ENCODE assay signal across 24 cellular contexts in the genomic region with DNA sequence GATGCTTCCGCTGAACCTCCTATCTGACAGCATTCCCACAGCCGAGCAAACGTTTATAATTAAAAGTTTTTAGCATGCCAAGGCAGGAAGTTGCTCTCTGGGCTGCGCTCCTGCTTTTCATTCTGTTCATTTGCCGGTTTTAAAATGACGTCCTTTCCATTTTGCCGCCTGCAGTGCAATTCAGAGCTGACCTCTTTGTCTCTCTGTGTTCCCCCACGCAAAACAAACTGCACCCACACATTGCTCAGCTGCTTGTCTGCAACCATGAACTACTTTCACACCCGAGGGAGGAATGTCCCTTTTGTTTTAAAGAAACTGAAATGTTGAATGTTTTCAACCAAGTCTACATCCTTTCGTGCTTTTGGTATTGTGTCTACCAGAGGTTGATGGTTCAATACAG.
DNase-seq lines count a peak whose midpoint lies in the region; ATAC-seq and TF ChIP-seq lines count a peak whose summit lies in the region.
"Had no signal": no experiment of that assay in that cellular context is flagged by ENCODE, and none has a peak within 500 bp of the region (broad histone marks: within the 10 kb centered on the region; RNA-seq: fewer than 3 reads in every experiment).

No MANE protein-coding gene starts in this region.

- no peaks in the 10 kb centered on the region for H3K4me1 ChIP-seq in right cardiac atrium (ENCODE audit: control insufficient read depth, insufficient read depth, low read length)
- H3K4me1 ChIP-seq in endodermal cell (ENCODE audit: control insufficient read depth, insufficient read depth, low read length): no peaks in the 10 kb centered on the region
- H3K4me1 ChIP-seq in smooth muscle cell (ENCODE audit: low read depth): peaks cover 30% of the 10 kb centered on the region
- no peaks in the 10 kb centered on the region for H3K4me1 ChIP-seq in MM.1S (ENCODE audit: low read length)
- H3K4me1 ChIP-seq: colonic mucosa, HAP-1, spleen, transverse colon had no signal

- H3K4me3 Mint-ChIP-seq in endodermal cell: no peak overlapping the region
- H3K4me3 Mint-ChIP-seq: activated B cell treated with CpG ODN at 0.5 μM for 24 hours; activated naive CD4-positive, alpha-beta T cell treated with anti-CD3 and anti-CD28 coated beads, Interleukin-2, amount 50 U/mL, for 24 hours; activated T-helper 1 cell treated with anti-CD3 and anti-CD28 coated beads, Interleukin-12 subunit alpha, Interleukin-12 subunit beta, Interleukin-2, Interleukin-4 antibody, amounts not matched to agents 30 ng/mL and 10 ng/mL and 1 ng/mL, durations not matched to agents 14 hours and 24 hours and 36 hours; memory B cell had no signal

- peaks cover 6% of the 10 kb centered on the region for H3K4me1 Mint-ChIP-seq in endodermal cell
- H3K4me1 Mint-ChIP-seq: activated B cell treated with CpG ODN at 0.5 μM for 24 hours; activated naive CD4-positive, alpha-beta T cell treated with anti-CD3 and anti-CD28 coated beads, Interleukin-2, amount 50 U/mL, for 24 hours; CD4-positive, CD25-positive, alpha-beta regulatory T cell; memory B cell had no signal

- H3K4me2 ChIP-seq in smooth muscle cell (peak overlapping the region; percentile 72), MM.1S (ENCODE audit: low read depth, low read length) (no peak overlapping the region)

- peak overlapping the region; percentile 26 for H3K4me3 ChIP-seq in right cardiac atrium (ENCODE audit: low read length)
- no peak overlapping the region for H3K4me3 ChIP-seq in endodermal cell (ENCODE audit: low read length)
- H3K4me3 ChIP-seq in smooth muscle cell: no peak overlapping the region
- H3K4me3 ChIP-seq in MM.1S (ENCODE audit: low read length): no peak overlapping the region
- H3K4me3 ChIP-seq: colonic mucosa, HAP-1, spleen, transverse colon had no signal

- H3F3A ChIP-seq in smooth muscle cell (ENCODE audit: low read depth) (no peaks in the 10 kb centered on the region), MM.1S (ENCODE audit: insufficient read depth, low read length) (no peaks in the 10 kb centered on the region)

- no peak overlapping the region for H3K9ac ChIP-seq in endodermal cell (ENCODE audit: extremely low read depth, low read length, poor library complexity, severe bottlenecking)
- no peak overlapping the region for H3K9ac ChIP-seq in smooth muscle cell (ENCODE audit: low read depth)
- H3K9ac ChIP-seq in MM.1S (ENCODE audit: low read length): no peak overlapping the region

- H3K36me3 Mint-ChIP-seq in endodermal cell (ENCODE audit: low read depth): no peaks in the 10 kb centered on the region
- H3K36me3 Mint-ChIP-seq: activated naive CD4-positive, alpha-beta T cell treated with anti-CD3 and anti-CD28 coated beads, Interleukin-2, amount 50 U/mL, for 24 hours; CD4-positive, CD25-positive, alpha-beta regulatory T cell; memory B cell had no signal

- no peak for ATAC-seq in right cardiac atrium
- no peak for ATAC-seq in left cardiac atrium

- 26% methylated on average over 10 of the region's 10 CpGs for WGBS in right cardiac atrium
- WGBS in endodermal cell (ENCODE audit: insufficient coverage in 1 of 2, insufficient read length in 1 of 2), 2 experiments: 77 to 84% methylated on average over 5 to 10 of the region's 10 CpGs
- WGBS in smooth muscle cell (ENCODE audit: low lambda C conversion rate): 54% methylated on average over 10 of the region's 10 CpGs

- H4K20me1 ChIP-seq in smooth muscle cell (ENCODE audit: low read depth) (no peaks in the 10 kb centered on the region), MM.1S (ENCODE audit: insufficient read depth, low read length) (no peaks in the 10 kb centered on the region)

- no peaks in the 10 kb centered on the region for H3K27me3 Mint-ChIP-seq in endodermal cell (ENCODE audit: insufficient read depth)
- H3K27me3 Mint-ChIP-seq: activated B cell treated with CpG ODN at 0.5 μM for 24 hours; CD4-positive, CD25-positive, alpha-beta regulatory T cell; memory B cell had no signal

- H3K79me2 ChIP-seq in smooth muscle cell (ENCODE audit: low read depth) (no peaks in the 10 kb centered on the region), MM.1S (ENCODE audit: low read length) (no peaks in the 10 kb centered on the region)

- H3K27me3 ChIP-seq in right cardiac atrium (ENCODE audit: control insufficient read depth, insufficient read depth) (no peaks in the 10 kb centered on the region), endodermal cell (ENCODE audit: control insufficient read depth, insufficient read depth, low read length, poor library complexity, severe bottlenecking) (no peaks in the 10 kb centered on the region), smooth muscle cell (ENCODE audit: low read depth) (no peaks in the 10 kb centered on the region), MM.1S (replicated peaks; ENCODE audit: insufficient read depth, low read length) (no peaks in the 10 kb centered on the region)
- H3K27me3 ChIP-seq: colonic mucosa, spleen, transverse colon had no signal

- intact Hi-C loops in right cardiac atrium (cut with DNase I) (no loop called here), left cardiac atrium (cut with DNase I) (no loop called here)

- no peaks in the 10 kb centered on the region for H3K9me2 ChIP-seq in MM.1S (replicated peaks; ENCODE audit: insufficient read depth, low read length)

- H2AFZ ChIP-seq in smooth muscle cell (ENCODE audit: low read depth): peak overlapping the region; percentile 9
- H2AFZ ChIP-seq in MM.1S (ENCODE audit: low read length): no peak overlapping the region

- H3K36me3 ChIP-seq in endodermal cell (ENCODE audit: control insufficient read depth, insufficient read depth, low read length) (no peaks in the 10 kb centered on the region), smooth muscle cell (ENCODE audit: low read depth) (no peaks in the 10 kb centered on the region), MM.1S (replicated peaks; ENCODE audit: insufficient read depth, low read length) (no peaks in the 10 kb centered on the region)
- H3K36me3 ChIP-seq: colonic mucosa, HAP-1, spleen, transverse colon had no signal

- no peak for TF ChIP-seq CTCF in endodermal cell (conservative IDR thresholded peaks at IDR 0.05)
- no peak for TF ChIP-seq CTCF in smooth muscle cell (IDR thresholded peaks at IDR 0.05; ENCODE audit: borderline replicate concordance, insufficient read depth, poor library complexity, severe bottlenecking)
- no peak for TF ChIP-seq CTCF in MM.1S (IDR thresholded peaks at IDR 0.05; ENCODE audit: low read length)

- no peaks in the 10 kb centered on the region for H3K9me3 Mint-ChIP-seq in endodermal cell
- H3K9me3 Mint-ChIP-seq: activated B cell treated with CpG ODN at 0.5 μM for 24 hours; activated naive CD4-positive, alpha-beta T cell treated with anti-CD3 and anti-CD28 coated beads, Interleukin-2, amount 50 U/mL, for 24 hours; activated T-helper 1 cell treated with anti-CD3 and anti-CD28 coated beads, Interleukin-12 subunit alpha, Interleukin-12 subunit beta, Interleukin-2, Interleukin-4 antibody, amounts not matched to agents 30 ng/mL and 10 ng/mL and 1 ng/mL, durations not matched to agents 14 hours and 24 hours and 36 hours; memory B cell had no signal

- DNase-seq in right cardiac atrium: no peak
- no peak for DNase-seq in left cardiac atrium
- DNase-seq in endodermal cell: no peak
- peak; percentile 33 to 36 for DNase-seq in lung microvascular endothelial cell (ENCODE audit: low read depth in 2 of 2)
- no peak for DNase-seq in smooth muscle cell (lab: John Stamatoyannopoulos, UW; ENCODE audit: unreplicated experiment)
- no peak for DNase-seq in DMS79 (lab: John Stamatoyannopoulos, UW)
- DNase-seq in MM.1S: no peak
- no peak for DNase-seq in SK-N-DZ (ENCODE audit: low spot score)
- DNase-seq: 8988T; activated B cell treated with CpG ODN at 0.5 μM for 24 hours; CD4-positive, CD25-positive, alpha-beta regulatory T cell; colonic mucosa; NCI-H1105; NCI-H2029; NCI-H526 treated with DMSO at 0.1 percent for 48 hours; retina; SIG-M5; spleen; T1000; transverse colon had no signal

- no peak overlapping the region for H3K27ac Mint-ChIP-seq in endodermal cell
- H3K27ac Mint-ChIP-seq: activated B cell treated with CpG ODN at 0.5 μM for 24 hours; activated naive CD4-positive, alpha-beta T cell treated with anti-CD3 and anti-CD28 coated beads, Interleukin-2, amount 50 U/mL, for 24 hours; activated T-helper 1 cell treated with anti-CD3 and anti-CD28 coated beads, Interleukin-12 subunit alpha, Interleukin-12 subunit beta, Interleukin-2, Interleukin-4 antibody, amounts not matched to agents 30 ng/mL and 10 ng/mL and 1 ng/mL, durations not matched to agents 14 hours and 24 hours and 36 hours; CD4-positive, CD25-positive, alpha-beta regulatory T cell; memory B cell had no signal

- no peaks in the 10 kb centered on the region for H3K9me3 ChIP-seq in right cardiac atrium (ENCODE audit: control insufficient read depth, low read length)
- no peaks in the 10 kb centered on the region for H3K9me3 ChIP-seq in endodermal cell (ENCODE audit: control insufficient read depth, low read length)
- H3K9me3 ChIP-seq in smooth muscle cell (replicated peaks; ENCODE audit: low read depth): no peaks in the 10 kb centered on the region
- H3K9me3 ChIP-seq in MM.1S (replicated peaks; ENCODE audit: insufficient read depth, low read length): no peaks in the 10 kb centered on the region
- H3K9me3 ChIP-seq: colonic mucosa, HAP-1, spleen, transverse colon had no signal

- H3K27ac ChIP-seq in right cardiac atrium (ENCODE audit: low read length): no peak overlapping the region
- H3K27ac ChIP-seq in endodermal cell (ENCODE audit: low read depth, low read length): peak overlapping the region; percentile 42
- H3K27ac ChIP-seq in smooth muscle cell (ENCODE audit: low read depth): no peak overlapping the region
- H3K27ac ChIP-seq in MM.1S (ENCODE audit: low read length): no peak overlapping the region
- H3K27ac ChIP-seq: colonic mucosa, spleen, transverse colon had no signal

Comparison
In these comparisons a context has a peak if more than half of its experiments do, and no peak if none do; other contexts are left out.
1. DNase-seq: peak in lung microvascular endothelial cell (2 of 2); none in right cardiac atrium (0 of 3), left cardiac atrium (single experiment), endodermal cell (single experiment), smooth muscle cell (single experiment), DMS79 (single experiment), MM.1S (single experiment) and SK-N-DZ (single experiment).